Comparison of ENCODE assay signal across 18 cellular contexts in the genomic region with DNA sequence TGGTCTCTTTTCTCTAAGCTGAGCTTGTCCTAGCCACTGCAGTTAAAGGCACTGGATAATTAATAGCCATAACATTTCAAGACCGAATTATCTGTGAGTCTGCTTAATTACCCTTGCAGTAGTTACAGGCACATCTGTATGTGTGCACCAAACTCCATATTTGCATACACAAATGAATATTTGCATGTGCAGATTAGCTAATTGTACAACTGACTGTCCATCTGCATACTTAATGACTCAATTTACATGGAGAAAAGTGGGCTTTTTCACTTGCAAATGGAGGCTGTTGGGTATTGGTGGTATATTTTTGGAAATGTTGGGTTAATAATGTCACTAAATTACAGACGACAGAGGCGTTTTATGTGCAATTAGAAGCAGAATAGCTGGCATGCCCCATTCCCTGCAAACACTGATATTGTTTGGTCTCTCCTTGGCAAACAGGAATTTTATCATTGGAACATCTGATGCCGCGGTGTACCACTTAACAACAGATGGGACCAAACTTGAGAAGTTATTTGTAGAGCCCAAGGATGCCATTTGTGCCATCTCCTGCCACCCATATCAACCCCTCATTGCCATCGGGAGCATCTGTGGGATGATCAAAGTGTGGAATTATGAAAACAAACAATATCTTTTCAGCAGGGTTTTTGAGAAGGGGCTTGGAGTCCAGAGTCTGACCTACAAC.
"Had no signal": no experiment of that assay in that cellular context is flagged by ENCODE, and none has a peak within 500 bp of the region (broad histone marks: within the 10 kb centered on the region; RNA-seq: fewer than 3 reads in every experiment).

No MANE protein-coding gene starts in this region.

- H3K4me1 ChIP-seq: esophagus squamous epithelium, tibial nerve, uterus had no signal

- H3K4me3 ChIP-seq: tibial nerve, uterus had no signal

- H3K9me3 ChIP-seq: esophagus squamous epithelium, tibial nerve, uterus had no signal

- H3K27me3 ChIP-seq: tibial nerve, uterus had no signal

- DNase-seq: activated CD4-positive, CD25-positive, alpha-beta regulatory T cell treated with anti-CD3 and anti-CD28 coated beads, Interleukin-2, amount 50 U/mL, for 72 hours; activated naive CD4-positive, alpha-beta T cell treated with Interleukin-2 at 50 U/mL for 16 hours; activated T-cell treated with anti-CD3 and anti-CD28 coated beads for 4 hours; cortex of kidney; effector CD4-positive, alpha-beta T cell; esophagus squamous epithelium; hypothalamus; immature natural killer cell; mesendoderm; occipital lobe; right cardiac atrium; small intestine; stimulated activated CD4-positive, alpha-beta T cell treated with anti-CD3 and anti-CD28 coated beads, Interleukin-4, amount 100 ng/mL, for 4 hours; stimulated activated CD8-positive, alpha-beta memory T cell treated with anti-CD3 and anti-CD28 coated beads, Interleukin-4, amount 100 ng/mL, for 48 hours; stimulated activated naive CD4-positive, alpha-beta T cell treated with Interleukin-2 at 50 U/mL for 16 hours; substantia nigra; uterus had no signal

- H3K36me3 ChIP-seq: esophagus squamous epithelium, uterus had no signal

- H3K27ac ChIP-seq: esophagus squamous epithelium, tibial nerve, uterus had no signal
